ENCODE assay signal across 12 cellular contexts in genomic region chr10:95395947-95396449, GRCh38.
DNase-seq lines count a peak whose midpoint lies in the region; ATAC-seq and TF ChIP-seq lines count a peak whose summit lies in the region.
"Had no signal": no experiment of that assay in that cellular context is flagged by ENCODE, and none has a peak within 500 bp of the region (broad histone marks: within the 10 kb centered on the region; RNA-seq: fewer than 3 reads in every experiment).

No MANE protein-coding gene starts in this region.

- H3K27me3 ChIP-seq in MG63, result 0 out of 2 replicates have a peak, but pooled peaks cover 2% of the 10 kb centered on the region
- no peaks in the 10 kb centered on the region for H3K27me3 ChIP-seq in tibial artery
- H3K27me3 ChIP-seq in naive thymus-derived CD4-positive, alpha-beta T cell (ENCODE audit: control insufficient read depth in 2 of 2, insufficient read depth in 2 of 2, low read length in 2 of 2), result no peaks in the 10 kb centered on the region
- H3K27me3 ChIP-seq: SJSA1 had no signal

- H3K27ac ChIP-seq in caudate nucleus (ENCODE audit: low read depth, low read length) (peak overlapping the region; percentile 78), tibial artery (peak overlapping the region; percentile 78 to 91)
- no peak overlapping the region for H3K27ac ChIP-seq in naive thymus-derived CD4-positive, alpha-beta T cell (ENCODE audit: low read depth, low read length)
- H3K27ac ChIP-seq: SJSA1 had no signal

- no peak for TF ChIP-seq CTCF in tibial artery (IDR thresholded peaks at IDR 0.05)
- TF ChIP-seq CTCF in progenitor cell of endocrine pancreas (IDR thresholded peaks at IDR 0.05; ENCODE audit: unreplicated experiment), result no peak

- no peak overlapping the region for H3K4me3 Mint-ChIP-seq in naive thymus-derived CD4-positive, alpha-beta T cell
- no peak overlapping the region for H3K4me3 Mint-ChIP-seq in progenitor cell of endocrine pancreas (ENCODE audit: low read depth)
- H3K4me3 Mint-ChIP-seq: activated CD4-positive, alpha-beta memory T cell treated with anti-CD3 and anti-CD28 coated beads for 36 hours had no signal

- peaks cover 4 to 97% (median 56%) of the 10 kb centered on the region in 4 donors for H3K4me1 ChIP-seq in tibial artery
- H3K4me1 ChIP-seq in naive thymus-derived CD4-positive, alpha-beta T cell (ENCODE audit: control insufficient read depth in 2 of 2, insufficient read depth in 2 of 2, low read length in 2 of 2), result no peaks in the 10 kb centered on the region
- H3K4me1 ChIP-seq: SJSA1 had no signal

- CTCF ChIA-PET in naive thymus-derived CD4-positive, alpha-beta T cell (lab: Charles Lee), result no interaction called here

- H3K9me3 Mint-ChIP-seq in naive thymus-derived CD4-positive, alpha-beta T cell, result no peaks in the 10 kb centered on the region
- H3K9me3 Mint-ChIP-seq in progenitor cell of endocrine pancreas (ENCODE audit: low read depth), result no peaks in the 10 kb centered on the region
- H3K9me3 Mint-ChIP-seq: activated CD4-positive, alpha-beta memory T cell treated with anti-CD3 and anti-CD28 coated beads for 36 hours had no signal

- no peak overlapping the region for H3K27ac Mint-ChIP-seq in naive thymus-derived CD4-positive, alpha-beta T cell
- no peak overlapping the region for H3K27ac Mint-ChIP-seq in progenitor cell of endocrine pancreas
- H3K27ac Mint-ChIP-seq: activated CD4-positive, alpha-beta memory T cell treated with anti-CD3 and anti-CD28 coated beads for 36 hours had no signal

- no peaks in the 10 kb centered on the region for H3K36me3 ChIP-seq in MG63
- H3K36me3 ChIP-seq in tibial artery, result peaks cover 83 to 88% (median 87%) of the 10 kb centered on the region in 3 donors
- no peaks in the 10 kb centered on the region for H3K36me3 ChIP-seq in naive thymus-derived CD4-positive, alpha-beta T cell (ENCODE audit: control insufficient read depth in 2 of 3, insufficient read depth in 3 of 3, low read length in 3 of 3)
- H3K36me3 ChIP-seq: SJSA1 had no signal

- H3K4me3 ChIP-seq in MG63 (no peak overlapping the region), tibial artery (no peak overlapping the region)
- H3K4me3 ChIP-seq in naive thymus-derived CD4-positive, alpha-beta T cell (ENCODE audit: low read length), result no peak overlapping the region
- H3K4me3 ChIP-seq: SJSA1 had no signal

- DNase-seq in MG63 (peak; percentile 29), caudate nucleus (lab: John Stamatoyannopoulos, UW) (peak in 1 of 61 donors; percentile 89), kidney tubule cell (ENCODE audit: low spot score) (peak; percentile 90), tibial artery (no peak), dermis blood vessel endothelial cell (no peak), progenitor cell of endocrine pancreas (ENCODE audit: low spot score, unreplicated experiment) (no peak)
- no peak for DNase-seq in naive thymus-derived CD4-positive, alpha-beta T cell
- DNase-seq: activated CD4-positive, alpha-beta memory T cell treated with anti-CD3 and anti-CD28 coated beads for 36 hours; mesenchymal stem cell; occipital lobe; stimulated activated CD4-positive, alpha-beta T cell treated with anti-CD3 and anti-CD28 coated beads, Interleukin-12 subunit alpha, Interleukin-12 subunit beta, amount 100 ng/mL, for 4 hours had no signal

- intact Hi-C loops in tibial artery (cut with DNase I; ENCODE audit: low total_unique reads), result no loop called here
- intact Hi-C loops in naive thymus-derived CD4-positive, alpha-beta T cell (cut with micrococcal nuclease), result no loop called here

- peaks cover 0 to 6% (median 0%) of the 10 kb centered on the region in 5 donors for H3K27me3 Mint-ChIP-seq in naive thymus-derived CD4-positive, alpha-beta T cell
- H3K27me3 Mint-ChIP-seq in progenitor cell of endocrine pancreas, result no peaks in the 10 kb centered on the region
- H3K27me3 Mint-ChIP-seq: activated CD4-positive, alpha-beta memory T cell treated with anti-CD3 and anti-CD28 coated beads for 36 hours had no signal

- no peaks in the 10 kb centered on the region for H3K9me3 ChIP-seq in MG63
- H3K9me3 ChIP-seq in tibial artery, result no peaks in the 10 kb centered on the region
- H3K9me3 ChIP-seq in naive thymus-derived CD4-positive, alpha-beta T cell (ENCODE audit: control insufficient read depth in 2 of 3, low read length in 3 of 3), result no peaks in the 10 kb centered on the region
- H3K9me3 ChIP-seq: SJSA1 had no signal

- peaks cover 0 to 12% (median 0%) of the 10 kb centered on the region in 7 donors for H3K4me1 Mint-ChIP-seq in naive thymus-derived CD4-positive, alpha-beta T cell
- H3K4me1 Mint-ChIP-seq in progenitor cell of endocrine pancreas (ENCODE audit: low read depth), result no peaks in the 10 kb centered on the region

- POLR2A ChIA-PET in naive thymus-derived CD4-positive, alpha-beta T cell (lab: Charles Lee), result no interaction called here

- ATAC-seq in naive thymus-derived CD4-positive, alpha-beta T cell, result no peak

- H3K36me3 Mint-ChIP-seq in naive thymus-derived CD4-positive, alpha-beta T cell, result peaks cover 0 to 14% (median 6%) of the 10 kb centered on the region in 5 donors
- H3K36me3 Mint-ChIP-seq in progenitor cell of endocrine pancreas (ENCODE audit: insufficient read depth), result peaks cover 12% of the 10 kb centered on the region
- H3K36me3 Mint-ChIP-seq: activated CD4-positive, alpha-beta memory T cell treated with anti-CD3 and anti-CD28 coated beads for 36 hours had no signal

Comparison
In these comparisons a context has a peak if more than half of its experiments do, and no peak if none do; other contexts are left out.
1. DNase-seq: peak in MG63 (single experiment) and kidney tubule cell (single experiment); none in tibial artery (0 of 2), dermis blood vessel endothelial cell (single experiment), naive thymus-derived CD4-positive, alpha-beta T cell (0 of 9) and progenitor cell of endocrine pancreas (single experiment).